ENCODE assay signal across 9 cellular contexts in the genomic region with DNA sequence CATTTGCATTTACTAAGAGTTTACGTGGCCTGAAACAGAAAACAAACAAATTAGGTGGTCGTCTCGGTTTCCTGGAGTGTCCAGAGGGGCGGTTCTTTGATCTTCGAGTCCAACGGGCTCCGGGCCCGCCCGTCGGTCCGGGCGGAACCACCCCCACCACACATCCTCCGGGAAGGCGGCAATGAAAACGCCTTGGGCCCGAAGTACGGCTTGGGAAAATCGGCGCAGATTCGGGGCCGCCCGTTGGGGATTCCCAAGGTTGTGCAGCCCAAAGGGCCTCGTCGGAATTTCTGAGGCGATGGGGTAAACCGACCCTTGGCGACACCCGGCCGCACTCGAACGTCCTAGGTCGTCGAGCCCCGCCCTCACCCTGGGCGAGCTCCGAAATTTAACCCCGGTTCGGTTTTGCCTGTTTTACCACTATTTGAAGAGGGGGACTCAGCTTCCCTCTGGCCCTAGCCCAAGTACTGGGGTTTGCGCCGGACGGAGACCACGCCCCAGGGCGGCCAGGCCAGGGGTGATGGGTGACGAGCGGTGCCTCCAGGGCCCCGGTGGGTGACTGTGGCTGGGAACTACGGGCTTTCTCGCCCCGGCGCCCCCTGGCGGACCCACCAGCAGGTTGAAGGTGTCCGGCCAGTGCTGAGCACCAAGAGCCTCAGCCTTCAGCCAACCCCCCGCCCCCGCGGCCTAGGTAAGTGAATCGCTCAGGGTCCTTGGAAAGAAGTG. TPM values are rescaled to one million over a fixed set of nuclear protein-coding genes. Genes with fewer than 3 reads are reported as not detected.
DNase-seq lines count a peak whose midpoint lies in the region; ATAC-seq, FAIRE-seq and TF ChIP-seq lines count a peak whose summit lies in the region.
"Had no signal": no experiment of that assay in that cellular context is flagged by ENCODE, and none has a peak within 500 bp of the region (broad histone marks: within the 10 kb centered on the region; RNA-seq: fewer than 3 reads in every experiment).

No MANE protein-coding gene starts in this region.

- H3K27ac Mint-ChIP-seq in astrocyte (ENCODE audit: unreplicated experiment): peak overlapping the region; percentile 64

- peaks cover 11% of the 10 kb centered on the region for H4K20me1 ChIP-seq in astrocyte (ENCODE audit: insufficient read depth, low read length)

- peak overlapping the region; percentile 74 for H3K9ac ChIP-seq in astrocyte (ENCODE audit: low read length)

- ATAC-seq in HG02852 (IDR thresholded peaks at IDR 0.05; ENCODE audit: unreplicated experiment): peak; percentile 76

- TF ChIP-seq CTCF in astrocyte (IDR thresholded peaks at IDR 0.05; ENCODE audit: insufficient read depth, low read depth, low read length): peak; percentile 31

- DNase-seq in DMS 273 (lab: John Stamatoyannopoulos, UW; ENCODE audit: unreplicated experiment): peak; percentile 36
- no peak for DNase-seq in DMS 273 treated with DMSO at 0.1 percent for 48 hours (lab: John Stamatoyannopoulos, UW)
- DNase-seq in SW 1271 (lab: John Stamatoyannopoulos, UW): peak; percentile 32 to 73
- DNase-seq in astrocyte (ENCODE audit: low read depth): peak; percentile 31
- DNase-seq in iPS DF 4.7 (ENCODE audit: extremely low read depth, low spot score): peak; percentile 68
- DNase-seq in inferior parietal cortex (ENCODE audit: extremely low spot score): no peak

- H3K27ac ChIP-seq in astrocyte (ENCODE audit: low read depth, low read length) (peak overlapping the region; percentile 41), skin epidermis (peak overlapping the region in 20 of 21 experiments; percentile 42 to 86 (median 71))

- peaks cover 34% of the 10 kb centered on the region for H3K36me3 ChIP-seq in astrocyte (ENCODE audit: insufficient read depth, low read length)

- H3K36me3 Mint-ChIP-seq in astrocyte (ENCODE audit: low read depth, unreplicated experiment): peaks cover 19% of the 10 kb centered on the region

- peak overlapping the region; percentile 73 for H3K4me3 Mint-ChIP-seq in astrocyte (ENCODE audit: unreplicated experiment)

- H3K79me2 ChIP-seq in astrocyte (ENCODE audit: insufficient read depth, low read length): no peaks in the 10 kb centered on the region

- no peaks in the 10 kb centered on the region for H3K27me3 ChIP-seq in astrocyte (ENCODE audit: insufficient read depth, low read length)

- H3K27me3 Mint-ChIP-seq in astrocyte (ENCODE audit: low read depth, unreplicated experiment): no peaks in the 10 kb centered on the region

- H3K4me1 ChIP-seq in astrocyte (ENCODE audit: insufficient read depth, low read length): peaks cover 6% of the 10 kb centered on the region

- FAIRE-seq in astrocyte (lab: Jason Lieb, UNC): no peak
- FAIRE-seq: A204.1 had no signal

- H3K4me3 ChIP-seq in astrocyte (ENCODE audit: insufficient read depth, low read depth, low read length) (peak overlapping the region; percentile 58), skin epidermis (peak overlapping the region; percentile 28 to 57 (median 47))

- no peaks in the 10 kb centered on the region for H3K9me3 ChIP-seq in astrocyte (ENCODE audit: insufficient read depth, low read depth, low read length)

- H2AFZ ChIP-seq in astrocyte (ENCODE audit: low read depth, low read length): peak overlapping the region; percentile 77

- peak overlapping the region; percentile 88 for H3K4me2 ChIP-seq in astrocyte (ENCODE audit: low read length)

- no peaks in the 10 kb centered on the region for H3K4me1 Mint-ChIP-seq in astrocyte (ENCODE audit: low read depth, unreplicated experiment)

- no peaks in the 10 kb centered on the region for H3K9me3 Mint-ChIP-seq in astrocyte (ENCODE audit: unreplicated experiment)

RNA-seq across cellular contexts. Expression of a gene that starts 1.9 kb away (rescaled TPM):
- 0.46 and 0.68 TPM in 2 replicates for total RNA-seq in astrocyte

RNA-seq across cellular contexts. Expression of a gene that starts 13.1 kb away (rescaled TPM):
- total RNA-seq in astrocyte: 62.8 and 74.4 TPM in 2 replicates

RNA-seq across cellular contexts. Expression of a gene that starts 19.3 kb away (rescaled TPM):
- 46.3 and 50.6 TPM in 2 replicates for total RNA-seq in astrocyte

Comparison
In these comparisons a context has a peak if more than half of its experiments do, and no peak if none do; other contexts are left out.
1. DNase-seq: peak in DMS 273 (single experiment), SW 1271 (2 of 2), astrocyte (single experiment) and iPS DF 4.7 (single experiment); none in DMS 273 treated with DMSO at 0.1 percent for 48 hours (single experiment) and inferior parietal cortex (single experiment).